In genomic region chr6:12008366-12009179, GRCh38 we compare ENCODE assay signal across 8 cellular contexts. TPM values are rescaled to one million over a fixed set of nuclear protein-coding genes. Genes with fewer than 3 reads are reported as not detected.
DNase-seq lines count a peak whose midpoint lies in the region; ATAC-seq and TF ChIP-seq lines count a peak whose summit lies in the region.

No MANE protein-coding gene starts in this region.

- TF ChIP-seq CTCF in CD8-positive, alpha-beta T cell (IDR thresholded peaks at IDR 0.05) = no peak
- TF ChIP-seq CTCF in PC-3 (conservative IDR thresholded peaks at IDR 0.05; ENCODE audit: low read depth, low read length) = no peak
- TF ChIP-seq CTCF in esophagus muscularis mucosa (IDR thresholded peaks at IDR 0.05) = no peak

- ATAC-seq in CD8-positive, alpha-beta T cell = peak; percentile 47
- ATAC-seq in GM19463 (IDR thresholded peaks at IDR 0.05; ENCODE audit: unreplicated experiment) (peak; percentile 26), PC-3 (peak; percentile 34)
- ATAC-seq in activated T-cell treated with anti-CD3 and anti-CD28 coated beads, Interleukin-2, amount 50 U/mL, for 4 hours = peak; percentile 32 to 41

- H3K9me2 ChIP-seq in PC-3 (replicated peaks; ENCODE audit: low read length) = no peaks in the 10 kb centered on the region

- H3K9ac ChIP-seq in PC-3 (ENCODE audit: low read length) = peak overlapping the region; percentile 95

- under 1% methylated on average over 32 of the region's 60 CpGs for WGBS in esophagus muscularis mucosa

- no peaks in the 10 kb centered on the region for H4K20me1 ChIP-seq in PC-3 (ENCODE audit: low read length)

- peaks cover 18% of the 10 kb centered on the region for H3K4me1 ChIP-seq in CD8-positive, alpha-beta T cell (ENCODE audit: insufficient read depth, low read length)
- peaks cover 21% of the 10 kb centered on the region for H3K4me1 ChIP-seq in PC-3 (ENCODE audit: insufficient read depth, low read length)
- peaks cover 10 to 31% (median 29%) of the 10 kb centered on the region in 4 donors for H3K4me1 ChIP-seq in esophagus muscularis mucosa

- POLR2A ChIA-PET in CD8-positive, alpha-beta T cell (lab: Charles Lee) = interaction anchor here (1.1 to 1.5 kb wide), 2 partner anchors 9 to 13 kb away, joined by 3 read pairs; no protein-coding TSS in a partner anchor
- POLR2A ChIA-PET in PC-3 (lab: Charles Lee; ENCODE audit: unreplicated experiment) = no interaction called here

- intact Hi-C loops in CD8-positive, alpha-beta T cell (cut with DNase I, micrococcal nuclease) = loop anchor here (2.0 to 5.0 kb wide), 3 partner anchors 36 to 1314 kb away; partner anchors contain the start of genes C6orf52 (in 1 of the 2) and PAK1IP1 (in 1 of the 2)
- intact Hi-C loops in PC-3 (cut with micrococcal nuclease) (loop anchor here (1.0 kb wide), 1 partner anchor 308 kb away; no protein-coding TSS in a partner anchor), esophagus muscularis mucosa (cut with DNase I) (loop anchor here (5.0 kb wide), 1 partner anchor 246 kb away; no protein-coding TSS in a partner anchor)

- peak overlapping the region; percentile 84 for H3K4me2 ChIP-seq in PC-3 (ENCODE audit: low read length)

- H3F3A ChIP-seq in PC-3 (ENCODE audit: low read length, unreplicated experiment) = no peaks in the 10 kb centered on the region

- peaks cover 14% of the 10 kb centered on the region for H3K36me3 Mint-ChIP-seq in CD8-positive, alpha-beta T cell
- peaks cover 2% of the 10 kb centered on the region for H3K36me3 Mint-ChIP-seq in activated T-cell treated with anti-CD3 and anti-CD28 coated beads, Interleukin-2, amount 50 U/mL, for 4 hours (ENCODE audit: insufficient read depth)

- peaks cover 18% of the 10 kb centered on the region for H3K79me2 ChIP-seq in PC-3 (ENCODE audit: low read length)

- H3K4me3 Mint-ChIP-seq in CD8-positive, alpha-beta T cell = peak overlapping the region; percentile 100
- peak overlapping the region; percentile 97 for H3K4me3 Mint-ChIP-seq in activated T-cell treated with anti-CD3 and anti-CD28 coated beads, Interleukin-2, amount 50 U/mL, for 4 hours

- no peaks in the 10 kb centered on the region for H3K27me3 ChIP-seq in CD8-positive, alpha-beta T cell (ENCODE audit: insufficient read depth, low read length)
- H3K27me3 ChIP-seq in PC-3 (ENCODE audit: low read length) (no peaks in the 10 kb centered on the region), esophagus muscularis mucosa (no peaks in the 10 kb centered on the region)

- peak overlapping the region; percentile 79 for H3K4me3 ChIP-seq in CD8-positive, alpha-beta T cell (ENCODE audit: low read depth, low read length)
- H3K4me3 ChIP-seq in PC-3 (ENCODE audit: low read length) (peak overlapping the region; percentile 88), esophagus muscularis mucosa (peak overlapping the region; percentile 80 to 87 (median 85))

- peak overlapping the region; percentile 94 for H3K27ac ChIP-seq in CD8-positive, alpha-beta T cell (ENCODE audit: low read depth, low read length)
- H3K27ac ChIP-seq in PC-3 (ENCODE audit: low read length) (peak overlapping the region; percentile 96), esophagus muscularis mucosa (replicated peaks in 1 of 4) (peak overlapping the region; percentile 90 to 98 (median 95))

- H3K36me3 ChIP-seq in CD8-positive, alpha-beta T cell (ENCODE audit: insufficient read depth, low read length) = no peaks in the 10 kb centered on the region
- H3K36me3 ChIP-seq in PC-3 (ENCODE audit: low read depth, low read length) (no peaks in the 10 kb centered on the region), esophagus muscularis mucosa (no peaks in the 10 kb centered on the region)

- BruUV-seq in PC-3 (replicated peaks; lab: Mats Ljungman, UMichigan) = TSS peak; percentile 72

- peak; percentile 73 to 93 (median 83) for DNase-seq in CD8-positive, alpha-beta T cell
- DNase-seq in HUDEP-2 (lab: John Stamatoyannopoulos, UW; ENCODE audit: unreplicated experiment in 76 of 76) = peak in 71 of 76 experiments; percentile 26 to 86 (median 67)
- peak; percentile 78 for DNase-seq in PC-3
- peak; percentile 76 for DNase-seq in activated T-cell treated with anti-CD3 and anti-CD28 coated beads, Interleukin-2, amount 50 U/mL, for 4 hours
- peak; percentile 95 for DNase-seq in esophagus muscularis mucosa (ENCODE audit: extremely low spot score)
- DNase-seq in myocyte (ENCODE audit: low read depth) = peak; percentile 75
- peak; percentile 55 to 79 for DNase-seq in stimulated activated CD8-positive, alpha-beta memory T cell treated with anti-CD3 and anti-CD28 coated beads, Interleukin-7, amount 100 ng/mL, for 48 hours (ENCODE audit: extremely low read depth in 1 of 2, low read depth in 1 of 2)

- TF ChIP-seq EP300 in esophagus muscularis mucosa (IDR thresholded peaks at IDR 0.05) = no peak

- H3K27me3 Mint-ChIP-seq in CD8-positive, alpha-beta T cell (ENCODE audit: low read depth) = no peaks in the 10 kb centered on the region
- no peaks in the 10 kb centered on the region for H3K27me3 Mint-ChIP-seq in activated T-cell treated with anti-CD3 and anti-CD28 coated beads, Interleukin-2, amount 50 U/mL, for 4 hours (ENCODE audit: low read depth)

- no peaks in the 10 kb centered on the region for H3K9me3 Mint-ChIP-seq in CD8-positive, alpha-beta T cell
- H3K9me3 Mint-ChIP-seq in activated T-cell treated with anti-CD3 and anti-CD28 coated beads, Interleukin-2, amount 50 U/mL, for 4 hours = no peaks in the 10 kb centered on the region

- peak; percentile 56 for TF ChIP-seq POLR2A in esophagus muscularis mucosa (IDR thresholded peaks at IDR 0.05; ENCODE audit: low read depth)

- CTCF ChIA-PET in CD8-positive, alpha-beta T cell (lab: Charles Lee) = interaction anchor here (0.6 kb wide), 1 partner anchor 122 kb away, joined by 3 read pairs; no protein-coding TSS in a partner anchor
- CTCF ChIA-PET in PC-3 (lab: Charles Lee) = no interaction called here

- H3K9me3 ChIP-seq in CD8-positive, alpha-beta T cell (ENCODE audit: low read length) = no peaks in the 10 kb centered on the region
- H3K9me3 ChIP-seq in PC-3 (ENCODE audit: low read length) (no peaks in the 10 kb centered on the region), esophagus muscularis mucosa (no peaks in the 10 kb centered on the region)

- H2AFZ ChIP-seq in PC-3 (ENCODE audit: low read length) = peak overlapping the region; percentile 86

- H3K27ac Mint-ChIP-seq in CD8-positive, alpha-beta T cell = peak overlapping the region; percentile 100

- H3K4me1 Mint-ChIP-seq in CD8-positive, alpha-beta T cell (ENCODE audit: low read depth) = peaks cover 35% of the 10 kb centered on the region
- peaks cover 30% of the 10 kb centered on the region for H3K4me1 Mint-ChIP-seq in activated T-cell treated with anti-CD3 and anti-CD28 coated beads, Interleukin-2, amount 50 U/mL, for 4 hours (ENCODE audit: low read depth)

RNA-seq across cellular contexts. Expression of gene HIVEP1, which starts 3.5 kb away (rescaled TPM):
- total RNA-seq in CD8-positive, alpha-beta T cell = 10 to 100 TPM; 72.7 to 79.4 TPM
- total RNA-seq in PC-3 (2014; rRNA removed) (6.6 and 10.0 TPM in 2 replicates), esophagus muscularis mucosa (10 to 100 TPM; 16.2 to 28.3 (median 25.1) TPM), myocyte (6.7 and 10.8 TPM in 2 replicates)
- 10 to 100 TPM; 24.2 to 26.1 (median 25.8) TPM for total RNA-seq in activated T-cell treated with anti-CD3 and anti-CD28 coated beads, Interleukin-2, amount 50 U/mL, for 4 hours
- polyA plus RNA-seq in myocyte (2012) = 10.2 TPM

Comparison
In these comparisons a context has a peak if more than half of its experiments do, and no peak if none do; other contexts are left out.
1. Peak in every context shown above with its lines: DNase-seq, ATAC-seq, H3K4me3 ChIP-seq and H3K27ac ChIP-seq.